ENCODE assay signal across 8 cellular contexts in the genomic region with DNA sequence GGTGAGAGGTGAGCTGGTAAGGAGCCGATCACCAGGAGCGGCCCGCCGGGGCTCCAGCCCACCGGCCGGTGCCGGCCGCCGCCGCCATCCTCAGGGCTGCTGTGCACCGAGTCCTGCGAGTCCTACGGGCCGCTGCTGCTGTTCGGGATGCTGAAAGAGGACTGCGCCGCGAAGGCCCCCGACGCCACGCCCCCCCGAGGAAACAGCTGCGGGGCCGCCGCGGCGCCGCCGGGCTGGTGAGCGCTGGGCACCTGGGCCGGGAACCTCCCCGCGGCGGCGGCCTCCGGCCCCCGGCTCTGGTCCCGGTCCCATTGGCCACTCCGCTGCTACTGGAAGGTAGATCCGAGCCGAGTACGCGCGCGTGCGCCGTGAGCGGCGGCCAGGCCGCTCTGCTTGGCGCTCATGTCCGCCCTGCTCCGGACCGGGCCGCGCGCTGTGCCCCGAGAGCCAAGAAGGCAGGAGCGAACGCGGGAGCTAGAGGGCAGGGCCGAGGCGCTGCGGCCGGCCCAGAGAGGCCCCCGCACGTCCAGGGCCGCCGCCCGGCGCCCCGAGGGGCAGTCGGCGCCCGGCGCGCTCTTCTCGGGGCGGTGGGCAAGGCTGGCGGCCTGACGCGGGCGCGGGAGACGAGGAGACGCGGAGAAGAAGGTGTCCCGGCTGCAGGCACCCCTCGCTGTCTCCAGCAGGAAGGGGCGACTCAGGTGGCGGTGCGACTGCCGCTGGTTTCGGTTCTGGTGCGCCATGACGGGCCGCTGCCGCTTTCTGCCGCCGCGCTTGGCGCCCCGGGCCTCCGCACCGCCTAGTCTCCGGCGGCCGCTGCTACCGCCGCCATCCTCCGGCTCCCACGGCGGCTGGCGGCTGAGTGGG.
DNase-seq lines count a peak whose midpoint lies in the region; ATAC-seq lines count a peak whose summit lies in the region.

No MANE protein-coding gene starts in this region.

- H2BK12ac ChIP-seq in trophoblast cell (ENCODE audit: low read length) = peak overlapping the region; percentile 79

- peaks cover 2% of the 10 kb centered on the region for H3K79me2 ChIP-seq in trophoblast cell (ENCODE audit: control insufficient read depth, insufficient read depth, low read length, poor library complexity)

- peaks cover 6% of the 10 kb centered on the region for H3K27me3 Mint-ChIP-seq in IgD-negative memory B cell

- H2AFZ ChIP-seq in trophoblast cell (ENCODE audit: insufficient read depth, low read length, poor library complexity) = peak overlapping the region; percentile 65

- peak; percentile 68 for ATAC-seq in GM21576 (IDR thresholded peaks at IDR 0.05; ENCODE audit: unreplicated experiment)
- ATAC-seq in left cardiac atrium = peak; percentile 94
- ATAC-seq in aorta (ENCODE audit: low FRiP score) = peak; percentile 94

- peak overlapping the region; percentile 89 for H4K12ac ChIP-seq in trophoblast cell (ENCODE audit: low read depth, low read length)

- no peaks in the 10 kb centered on the region for H3K9me3 Mint-ChIP-seq in IgD-negative memory B cell

- peak; percentile 93 for DNase-seq in DMS53 (lab: John Stamatoyannopoulos, UW)
- DNase-seq in SKM-1 (lab: John Stamatoyannopoulos, UW; ENCODE audit: unreplicated experiment) = peak; percentile 3
- peak in 52 of 56 donors; percentile 2 to 81 (median 52) for DNase-seq in amygdala (lab: John Stamatoyannopoulos, UW)
- peak; percentile 86 for DNase-seq in left cardiac atrium
- DNase-seq in trophoblast cell = peak; percentile 77 to 83
- DNase-seq in aorta = peak; percentile 82 to 91

- H2BK5ac ChIP-seq in trophoblast cell (ENCODE audit: low read depth, low read length, poor library complexity) = peak overlapping the region; percentile 61

- H3K4me3 ChIP-seq in trophoblast cell (ENCODE audit: low read depth, low read length) (peak overlapping the region; percentile 85), aorta (ENCODE audit: low read length in 2 of 2) (peak overlapping the region; percentile 35 to 94)

- no peak overlapping the region for H3K23ac ChIP-seq in trophoblast cell (ENCODE audit: low read length)

- peak overlapping the region in 2 of 3 donors; percentile 90 to 93 for H3K27ac Mint-ChIP-seq in IgD-negative memory B cell

- H2BK120ac ChIP-seq in trophoblast cell (ENCODE audit: insufficient read depth, low read length, poor library complexity) = peak overlapping the region; percentile 91

- peak overlapping the region; percentile 52 for H4K8ac ChIP-seq in trophoblast cell (ENCODE audit: low read depth, low read length)

- H3K36me3 ChIP-seq in trophoblast cell (ENCODE audit: control insufficient read depth in 1 of 2, insufficient read depth in 2 of 2, low read length in 2 of 2) = no peaks in the 10 kb centered on the region
- no peaks in the 10 kb centered on the region for H3K36me3 ChIP-seq in aorta (ENCODE audit: control insufficient read depth in 1 of 2, insufficient read depth in 2 of 2, low read length in 1 of 2)

- H3K27me3 ChIP-seq in trophoblast cell (ENCODE audit: insufficient read depth, low read length) = no peaks in the 10 kb centered on the region
- no peaks in the 10 kb centered on the region for H3K27me3 ChIP-seq in aorta (ENCODE audit: control insufficient read depth in 1 of 2, insufficient read depth in 2 of 2, low read length in 1 of 2)

- H3K4me3 Mint-ChIP-seq in IgD-negative memory B cell = peak overlapping the region; percentile 90 to 99 (median 96)

- H3K79me1 ChIP-seq in trophoblast cell (ENCODE audit: low read length) = peaks cover 9% of the 10 kb centered on the region

- peak overlapping the region; percentile 80 for H4K91ac ChIP-seq in trophoblast cell (ENCODE audit: low read depth, low read length)

- H3K9ac ChIP-seq in trophoblast cell (ENCODE audit: low read length) = peak overlapping the region; percentile 21

- H3K4me1 ChIP-seq in trophoblast cell (ENCODE audit: control insufficient read depth in 1 of 2, insufficient read depth in 2 of 2, low read length in 2 of 2) (no peaks in the 10 kb centered on the region), aorta (ENCODE audit: control insufficient read depth in 1 of 2, insufficient read depth in 2 of 2, low read length in 2 of 2) (no peaks in the 10 kb centered on the region)

- H3K4me1 Mint-ChIP-seq in IgD-negative memory B cell = peaks cover 5 to 7% (median 6%) of the 10 kb centered on the region in 3 donors

- no peaks in the 10 kb centered on the region for H3K36me3 Mint-ChIP-seq in IgD-negative memory B cell

- H3K27ac ChIP-seq in trophoblast cell (ENCODE audit: low read depth, low read length) = peak overlapping the region; percentile 75
- peak overlapping the region; percentile 62 to 72 for H3K27ac ChIP-seq in aorta (ENCODE audit: low read depth in 1 of 2, low read length in 2 of 2)

- no CpG with 5 or more reads among the region's 114 CpGs for WGBS in trophoblast cell (ENCODE audit: extremely low coverage, insufficient coverage, insufficient read length)
- WGBS in aorta, 2 donors = 0 to 1% methylated on average over 80 to 114 of the region's 114 CpGs

- intact Hi-C loops in left cardiac atrium (cut with DNase I) (no loop called here), aorta (cut with DNase I) (no loop called here)

- H3K4ac ChIP-seq in trophoblast cell (ENCODE audit: low read depth, low read length) = peak overlapping the region; percentile 13

- H3K9me3 ChIP-seq in trophoblast cell (ENCODE audit: insufficient read depth, low read depth, low read length) = no peaks in the 10 kb centered on the region
- H3K9me3 ChIP-seq in aorta (ENCODE audit: control insufficient read depth, low read length) = no peaks in the 10 kb centered on the region

- H3K4me2 ChIP-seq in trophoblast cell (ENCODE audit: low read length) = peak overlapping the region; percentile 60

- no peak overlapping the region for H2AK5ac ChIP-seq in trophoblast cell (ENCODE audit: low read length)

- H3K14ac ChIP-seq in trophoblast cell (ENCODE audit: low read length) = peak overlapping the region; percentile 67

- H3K18ac ChIP-seq in trophoblast cell (ENCODE audit: low read length) = peak overlapping the region; percentile 55

Comparison
In these comparisons a context has a peak if more than half of its experiments do, and no peak if none do; other contexts are left out.
1. Peak in every context shown above with its lines: DNase-seq, ATAC-seq, H3K4me3 ChIP-seq and H3K27ac ChIP-seq.
2. DNase-seq: peak in every context shown above with its lines; median percentile 93 in DMS53; 86 in aorta; 86 in left cardiac atrium; 80 in trophoblast cell; 52 in amygdala; 3 in SKM-1.